Comparison of ENCODE assay signal across 9 cellular contexts in the genomic region with DNA sequence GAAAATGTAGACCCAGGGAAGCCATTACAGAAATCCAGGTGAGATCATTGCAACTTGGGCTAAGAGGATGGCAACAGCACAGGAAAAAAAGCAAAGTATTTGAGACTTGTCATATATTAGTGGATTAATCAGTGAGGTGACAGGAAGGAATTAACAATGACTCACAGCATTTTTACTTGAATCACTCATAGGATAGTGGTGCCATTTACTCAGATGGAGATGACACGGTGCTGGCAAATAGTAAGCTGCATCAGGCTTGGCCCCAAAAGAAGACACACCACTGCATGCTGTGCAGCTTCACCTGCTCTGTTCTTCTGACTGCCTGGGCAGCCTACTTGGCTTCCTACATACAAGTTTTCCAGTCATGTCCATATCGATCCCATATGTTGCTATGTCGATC.
DNase-seq lines count a peak whose midpoint lies in the region; ATAC-seq and TF ChIP-seq lines count a peak whose summit lies in the region.
"Had no signal": no experiment of that assay in that cellular context is flagged by ENCODE, and none has a peak within 500 bp of the region (broad histone marks: within the 10 kb centered on the region; RNA-seq: fewer than 3 reads in every experiment).

No MANE protein-coding gene starts in this region.

- H3K27ac ChIP-seq in IMR-90 (ENCODE audit: insufficient read depth, low read length) (no peak overlapping the region), body of pancreas (no peak overlapping the region)
- H3K27ac ChIP-seq: KMS-11 had no signal

- 0 out of 2 replicates have a peak overlapping the region, but pooled peaks have one; percentile 1 for H3K4me2 ChIP-seq in IMR-90 (ENCODE audit: low read depth, low read length)
- H3K4me2 ChIP-seq: KMS-11 had no signal

- ATAC-seq in GM18505 (IDR thresholded peaks at IDR 0.05; ENCODE audit: unreplicated experiment): peak; percentile 42
- no peak for ATAC-seq in IMR-90 (ENCODE audit: low read depth)
- no peak for ATAC-seq in GM19035 (IDR thresholded peaks at IDR 0.05; ENCODE audit: unreplicated experiment)
- ATAC-seq in GM21423 (IDR thresholded peaks at IDR 0.05; ENCODE audit: unreplicated experiment): no peak
- no peak for ATAC-seq in body of pancreas

- H3K79me1 ChIP-seq in IMR-90 (ENCODE audit: low read depth in 1 of 2, low read length in 2 of 2): peaks cover 21 to 33% of the 10 kb centered on the region in 2 experiments

- H3K18ac ChIP-seq in IMR-90 (ENCODE audit: low read depth, low read length): no peak overlapping the region; the same call in 1 of the 2 replicates

- WGBS in IMR-90 (ENCODE audit: extremely low coverage in 2 of 2, insufficient read length in 1 of 2), 2 experiments: no CpG with 5 or more reads among the region's 3 CpGs
- 86 to 90% methylated on average over 3 of the region's 3 CpGs for WGBS in body of pancreas, 2 donors

- intact Hi-C loops in IMR-90 (cut with micrococcal nuclease) (no loop called here), body of pancreas (cut with DNase I) (no loop called here)

- H2AK9ac ChIP-seq in IMR-90 (replicated peaks; ENCODE audit: low read depth, low read length, poor library complexity): no peak overlapping the region

- H3K14ac ChIP-seq in IMR-90 (replicated peaks; ENCODE audit: low read depth, low read length): no peak overlapping the region; the same call in 1 of the 2 replicates

- H3K4me3 ChIP-seq in IMR-90 (ENCODE audit: insufficient read depth, low read depth, low read length): no peak overlapping the region
- H3K4me3 ChIP-seq in body of pancreas: no peak overlapping the region

- H4K20me1 ChIP-seq in IMR-90 (ENCODE audit: insufficient read depth, low read length): peaks cover 4% of the 10 kb centered on the region; the same call in 1 of the 2 replicates

- H4K8ac ChIP-seq in IMR-90 (ENCODE audit: low read depth in 2 of 2, low read length in 2 of 2): no peak overlapping the region

- no peak overlapping the region for H2AFZ ChIP-seq in IMR-90 (replicated peaks; ENCODE audit: low read length, poor library complexity)

- H3K4ac ChIP-seq in IMR-90 (ENCODE audit: low read depth, low read length): no peak overlapping the region

- BruUV-seq in IMR-90 (replicated peaks; lab: Mats Ljungman, UMichigan): no TSS peak

- H2BK20ac ChIP-seq in IMR-90 (ENCODE audit: low read depth, low read length): no peak overlapping the region

- TF ChIP-seq RAD21 in IMR-90 (IDR thresholded peaks at IDR 0.05; ENCODE audit: low read length): no peak

- H2BK5ac ChIP-seq in IMR-90 (ENCODE audit: low read depth, low read length, poor library complexity, severe bottlenecking): peak overlapping the region; percentile 11

- H4K5ac ChIP-seq in IMR-90 (ENCODE audit: low read depth, low read length): no peak overlapping the region

- in situ Hi-C loops in IMR-90 (cut with MboI; ENCODE audit: low sequenced_read_pairs): no loop called here

- H3K9me1 ChIP-seq in IMR-90 (ENCODE audit: insufficient read depth, low read length): peaks cover 9% of the 10 kb centered on the region

- dilution Hi-C loops in IMR-90 (cut with HindIII; ENCODE audit: low sequenced_read_pairs, unreplicated experiment): no loop called here

- 0 out of 2 replicates have a peak overlapping the region, but pooled peaks have one; percentile 47 for H2AK5ac ChIP-seq in IMR-90 (ENCODE audit: low read depth, low read length)

- H3K4me1 ChIP-seq in IMR-90 (ENCODE audit: control insufficient read depth, insufficient read depth, low read length): peaks cover 7% of the 10 kb centered on the region
- H3K4me1 ChIP-seq in body of pancreas: no peaks in the 10 kb centered on the region

- no peak overlapping the region for H3K56ac ChIP-seq in IMR-90 (ENCODE audit: extremely low read depth, insufficient read depth, low read length)

- no peak overlapping the region for H2BK120ac ChIP-seq in IMR-90 (ENCODE audit: low read depth, low read length)

- DNase-seq in IMR-90: peak; percentile 37
- peak; percentile 27 for DNase-seq in astrocyte of the hippocampus (ENCODE audit: low read depth, low spot score)
- DNase-seq in stimulated activated CD4-positive, alpha-beta T cell treated with anti-CD3 and anti-CD28 coated beads, Interleukin-12 subunit alpha, Interleukin-12 subunit beta, amount 100 ng/mL, for 24 hours (ENCODE audit: low read depth in 2 of 2): peak; percentile 2 to 4
- DNase-seq in body of pancreas: no peak
- DNase-seq: retina had no signal

- 0 out of 2 replicates have a peak overlapping the region, but pooled peaks have one; percentile 39 for H3K23ac ChIP-seq in IMR-90 (ENCODE audit: low read depth, low read length)

- TF ChIP-seq POLR2A in GM18505 (IDR thresholded peaks at IDR 0.05; ENCODE audit: borderline replicate concordance, extremely low read depth, insufficient read depth, insufficient read length) (no peak), IMR-90 (IDR thresholded peaks at IDR 0.05; ENCODE audit: low read depth, low read length) (no peak), body of pancreas (IDR thresholded peaks at IDR 0.05) (no peak)

- TF ChIP-seq CTCF in IMR-90 (conservative IDR thresholded peaks at IDR 0.05; ENCODE audit: low read depth, low read length): no peak
- no peak for TF ChIP-seq CTCF in body of pancreas (IDR thresholded peaks at IDR 0.05)

- H3K9me3 ChIP-seq in IMR-90 (ENCODE audit: control insufficient read depth, insufficient read depth, low read length) (no peaks in the 10 kb centered on the region), body of pancreas (no peaks in the 10 kb centered on the region)

- H3K27me3 ChIP-seq in IMR-90 (ENCODE audit: control insufficient read depth, insufficient read depth, low read length) (no peaks in the 10 kb centered on the region), body of pancreas (no peaks in the 10 kb centered on the region)

- H3K36me3 ChIP-seq in IMR-90 (ENCODE audit: control insufficient read depth, insufficient read depth, low read length): no peaks in the 10 kb centered on the region
- no peaks in the 10 kb centered on the region for H3K36me3 ChIP-seq in body of pancreas (replicated peaks in 1 of 2; ENCODE audit: insufficient read depth in 1 of 2, low read depth in 2 of 2)

- POLR2A ChIA-PET in IMR-90 (lab: Charles Lee; ENCODE audit: unreplicated experiment): no interaction called here

- H3K9ac ChIP-seq in IMR-90 (ENCODE audit: low read depth, low read length): no peak overlapping the region
- H3K9ac ChIP-seq: KMS-11 had no signal

- no peak overlapping the region for H2BK15ac ChIP-seq in IMR-90 (ENCODE audit: low read depth, low read length)

- H4K91ac ChIP-seq in IMR-90 (ENCODE audit: insufficient read depth, low read depth, low read length): no peak overlapping the region

- CTCF ChIA-PET in IMR-90 (lab: Yijun Ruan, JAX): no interaction called here

TF ChIP-seq in IMR-90, 13 proteins besides CTCF, POLR2A, EP300 and RAD21:
- TF ChIP-seq RCOR1 (IDR thresholded peaks at IDR 0.05; ENCODE audit: insufficient replicate concordance, low read length): no peak
- no peak for TF ChIP-seq RFX5 (IDR thresholded peaks at IDR 0.05; ENCODE audit: low read depth, low read length)
- TF ChIP-seq BHLHE40 (IDR thresholded peaks at IDR 0.05; ENCODE audit: low read depth, low read length): no peak

Comparison
In these comparisons a context has a peak if more than half of its experiments do, and no peak if none do; other contexts are left out.
1. DNase-seq: peak in IMR-90 (single experiment), astrocyte of the hippocampus (single experiment) and stimulated activated CD4-positive, alpha-beta T cell treated with anti-CD3 and anti-CD28 coated beads, Interleukin-12 subunit alpha, Interleukin-12 subunit beta, amount 100 ng/mL, for 24 hours (2 of 2); none in body of pancreas (0 of 4).